Comparison of ENCODE assay signal across 21 cellular contexts in the genomic region with DNA sequence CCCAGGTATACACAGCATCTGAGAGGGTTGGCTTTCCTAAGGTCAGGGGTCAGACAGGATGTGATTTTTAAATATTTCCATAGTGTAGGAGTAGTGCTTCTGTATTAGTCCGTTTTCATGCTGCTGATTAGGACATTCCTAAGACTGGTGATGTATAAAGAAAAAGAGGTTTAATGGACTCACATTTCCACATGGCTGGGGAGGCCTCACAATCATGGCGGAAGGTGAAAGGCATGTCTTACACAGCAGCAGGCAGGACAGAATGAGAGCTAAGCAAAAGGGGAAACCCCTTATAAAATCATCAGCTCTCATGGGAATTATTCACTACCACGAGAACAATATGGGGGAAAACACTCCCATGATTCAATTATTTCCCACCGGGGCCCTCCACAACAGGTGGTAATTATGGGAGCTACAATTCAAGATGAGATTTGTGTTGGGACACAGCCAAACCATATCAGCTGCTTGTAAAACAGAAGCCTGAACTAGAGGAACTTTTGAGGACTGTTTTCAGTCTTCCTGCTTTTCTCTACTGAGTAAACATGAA.
DNase-seq lines count a peak whose midpoint lies in the region; ATAC-seq and TF ChIP-seq lines count a peak whose summit lies in the region.
"Had no signal": no experiment of that assay in that cellular context is flagged by ENCODE, and none has a peak within 500 bp of the region (broad histone marks: within the 10 kb centered on the region; RNA-seq: fewer than 3 reads in every experiment).

No MANE protein-coding gene starts in this region.

- H3K9me3 ChIP-seq in mucosa of descending colon = no peaks in the 10 kb centered on the region
- H3K9me3 ChIP-seq: ascending aorta, testis had no signal

- H3K4me1 ChIP-seq in mucosa of descending colon (ENCODE audit: low read depth) = no peaks in the 10 kb centered on the region
- H3K4me1 ChIP-seq: ascending aorta, testis had no signal

- no peaks in the 10 kb centered on the region for H3K4me1 Mint-ChIP-seq in activated CD8-positive, alpha-beta T cell treated with anti-CD3 and anti-CD28 coated beads for 36 hours (ENCODE audit: low read depth)
- H3K4me1 Mint-ChIP-seq: activated naive CD4-positive, alpha-beta T cell treated with anti-CD3 and anti-CD28 coated beads, Interleukin-2, amount 50 U/mL, for 24 hours; stimulated activated naive B cell treated with anti-CD40 and anti-IgM and Interleukin-4, amounts not matched to agents 10 μg/mL and 1 μg/mL and 100 μg/mL, for 72 hours had no signal

- no peak overlapping the region for H3K27ac Mint-ChIP-seq in activated CD8-positive, alpha-beta T cell treated with anti-CD3 and anti-CD28 coated beads for 36 hours
- H3K27ac Mint-ChIP-seq: activated naive CD4-positive, alpha-beta T cell treated with anti-CD3 and anti-CD28 coated beads, Interleukin-2, amount 50 U/mL, for 24 hours; stimulated activated naive B cell treated with anti-CD40 and anti-IgM and Interleukin-4, amounts not matched to agents 10 μg/mL and 1 μg/mL and 100 μg/mL, for 72 hours had no signal

- no peak overlapping the region for H3K4me3 ChIP-seq in mucosa of descending colon
- H3K4me3 ChIP-seq: ascending aorta, testis had no signal

- DNase-seq in DMS153 (lab: John Stamatoyannopoulos, UW) (peak; percentile 90), NCI-H1105 (lab: John Stamatoyannopoulos, UW) (peak; percentile 65), astrocyte of the hippocampus (ENCODE audit: low read depth, low spot score) (peak; percentile 1), mucosa of descending colon (peak in 1 of 3 donors; percentile 44), UCSD-AML1 (lab: John Stamatoyannopoulos, UW; ENCODE audit: unreplicated experiment) (no peak)
- no peak for DNase-seq in activated CD8-positive, alpha-beta T cell treated with anti-CD3 and anti-CD28 coated beads for 36 hours
- DNase-seq: activated CD4-positive, alpha-beta T cell treated with anti-CD3 and anti-CD28 coated beads for 1 hour; activated T-cell treated with anti-CD3 and anti-CD28 coated beads, Interleukin-2, amount 50 U/mL, for 48 hours; COR-L47; glutamatergic neuron; midbrain; NCI-H187; NCI-H510A; stimulated activated naive B cell treated with anti-CD40 and anti-IgM and Interleukin-4, amounts not matched to agents 10 μg/mL and 1 μg/mL and 100 μg/mL, for 72 hours; SW 1271; testis had no signal

- TF ChIP-seq CTCF in mucosa of descending colon (IDR thresholded peaks at IDR 0.05) = no peak
- no peak for TF ChIP-seq CTCF in activated CD8-positive, alpha-beta T cell treated with anti-CD3 and anti-CD28 coated beads for 36 hours (IDR thresholded peaks at IDR 0.05)

- H3K36me3 ChIP-seq in mucosa of descending colon (ENCODE audit: low read depth) = no peaks in the 10 kb centered on the region
- H3K36me3 ChIP-seq: ascending aorta had no signal

- ATAC-seq in mucosa of descending colon = peak; percentile 64
- no peak for ATAC-seq in activated CD8-positive, alpha-beta T cell treated with anti-CD3 and anti-CD28 coated beads for 36 hours
- no peak for ATAC-seq in HG03139 (IDR thresholded peaks at IDR 0.05; ENCODE audit: unreplicated experiment)
- ATAC-seq: left lobe of liver; stimulated activated naive B cell treated with anti-CD40 and anti-IgM and Interleukin-4, amounts not matched to agents 10 μg/mL and 1 μg/mL and 100 μg/mL, for 72 hours had no signal

- intact Hi-C loops in mucosa of descending colon (cut with DNase I, micrococcal nuclease) = no loop called here
- intact Hi-C loops in activated CD8-positive, alpha-beta T cell treated with anti-CD3 and anti-CD28 coated beads for 36 hours (cut with micrococcal nuclease) = no loop called here

- H3K36me3 Mint-ChIP-seq in activated CD8-positive, alpha-beta T cell treated with anti-CD3 and anti-CD28 coated beads for 36 hours (ENCODE audit: low read depth) = no peaks in the 10 kb centered on the region
- H3K36me3 Mint-ChIP-seq: activated naive CD4-positive, alpha-beta T cell treated with anti-CD3 and anti-CD28 coated beads, Interleukin-2, amount 50 U/mL, for 24 hours; stimulated activated naive B cell treated with anti-CD40 and anti-IgM and Interleukin-4, amounts not matched to agents 10 μg/mL and 1 μg/mL and 100 μg/mL, for 72 hours had no signal

- no peak overlapping the region for H3K4me3 Mint-ChIP-seq in activated CD8-positive, alpha-beta T cell treated with anti-CD3 and anti-CD28 coated beads for 36 hours
- H3K4me3 Mint-ChIP-seq: activated naive CD4-positive, alpha-beta T cell treated with anti-CD3 and anti-CD28 coated beads, Interleukin-2, amount 50 U/mL, for 24 hours; neural crest cell; stimulated activated naive B cell treated with anti-CD40 and anti-IgM and Interleukin-4, amounts not matched to agents 10 μg/mL and 1 μg/mL and 100 μg/mL, for 72 hours had no signal

- no peaks in the 10 kb centered on the region for H3K9me3 Mint-ChIP-seq in activated CD8-positive, alpha-beta T cell treated with anti-CD3 and anti-CD28 coated beads for 36 hours
- H3K9me3 Mint-ChIP-seq: activated naive CD4-positive, alpha-beta T cell treated with anti-CD3 and anti-CD28 coated beads, Interleukin-2, amount 50 U/mL, for 24 hours; neural crest cell had no signal

- POLR2A ChIA-PET in activated CD8-positive, alpha-beta T cell treated with anti-CD3 and anti-CD28 coated beads for 36 hours (lab: Charles Lee) = no interaction called here

- H3K27me3 Mint-ChIP-seq in activated CD8-positive, alpha-beta T cell treated with anti-CD3 and anti-CD28 coated beads for 36 hours = no peaks in the 10 kb centered on the region
- H3K27me3 Mint-ChIP-seq: stimulated activated naive B cell treated with anti-CD40 and anti-IgM and Interleukin-4, amounts not matched to agents 10 μg/mL and 1 μg/mL and 100 μg/mL, for 72 hours had no signal

- CTCF ChIA-PET in activated CD8-positive, alpha-beta T cell treated with anti-CD3 and anti-CD28 coated beads for 36 hours (lab: Charles Lee) = no interaction called here

Comparison
In these comparisons a context has a peak if more than half of its experiments do, and no peak if none do; other contexts are left out.
1. DNase-seq: peak in DMS153 (single experiment), NCI-H1105 (single experiment) and astrocyte of the hippocampus (single experiment); none in activated CD8-positive, alpha-beta T cell treated with anti-CD3 and anti-CD28 coated beads for 36 hours (single experiment) and UCSD-AML1 (single experiment).